ENCODE assay signal across 1 cellular context in genomic region chr20:17611540-17612286, GRCh38.
TF ChIP-seq lines count a peak whose summit lies in the region.

No MANE protein-coding gene starts in this region.

TF ChIP-seq in HepG2, 621 proteins besides CTCF, POLR2A, EP300 and RAD21 (continued from another document and continues in another):
- TF ChIP-seq, protein P1, sequence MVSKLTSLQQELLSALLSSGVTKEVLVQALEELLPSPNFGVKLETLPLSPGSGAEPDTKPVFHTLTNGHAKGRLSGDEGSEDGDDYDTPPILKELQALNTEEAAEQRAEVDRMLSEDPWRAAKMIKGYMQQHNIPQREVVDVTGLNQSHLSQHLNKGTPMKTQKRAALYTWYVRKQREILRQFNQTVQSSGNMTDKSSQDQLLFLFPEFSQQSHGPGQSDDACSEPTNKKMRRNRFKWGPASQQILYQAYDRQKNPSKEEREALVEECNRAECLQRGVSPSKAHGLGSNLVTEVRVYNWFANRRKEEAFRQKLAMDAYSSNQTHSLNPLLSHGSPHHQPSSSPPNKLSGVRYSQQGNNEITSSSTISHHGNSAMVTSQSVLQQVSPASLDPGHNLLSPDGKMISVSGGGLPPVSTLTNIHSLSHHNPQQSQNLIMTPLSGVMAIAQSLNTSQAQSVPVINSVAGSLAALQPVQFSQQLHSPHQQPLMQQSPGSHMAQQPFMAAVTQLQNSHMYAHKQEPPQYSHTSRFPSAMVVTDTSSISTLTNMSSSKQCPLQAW (CRISPR knock-in tag; IDR thresholded peaks at IDR 0.05), result no peak; the same call in 1 of the 2 replicates
- TF ChIP-seq TFAP4 (IDR thresholded peaks at IDR 0.05; ENCODE audit: borderline replicate concordance, low read depth) (no peak), ZNF124 (CRISPR knock-in tag; IDR thresholded peaks at IDR 0.05) (no peak), IKZF4 (CRISPR knock-in tag; IDR thresholded peaks at IDR 0.05; ENCODE audit: borderline replicate concordance, low read depth, not compliant biosample characterization) (peak; percentile 19), ZNF563 (CRISPR knock-in tag; IDR thresholded peaks at IDR 0.05) (0 out of 2 replicates have a peak, but pooled peaks have one; percentile 15), KMT2A (CRISPR knock-in tag; IDR thresholded peaks at IDR 0.05) (0 out of 2 replicates have a peak, but pooled peaks have one; percentile 34), MAF1 (CRISPR knock-in tag; IDR thresholded peaks at IDR 0.05; ENCODE audit: borderline replicate concordance) (no peak), U2AF1 (optimal IDR thresholded peaks at IDR 0.05; ENCODE audit: low read depth, low read length) (peak; percentile 81), ZNF768 (CRISPR knock-in tag; IDR thresholded peaks at IDR 0.05) (peak; percentile 41; the same call in 1 of the 2 replicates), PRMT3 (CRISPR knock-in tag; IDR thresholded peaks at IDR 0.05; ENCODE audit: borderline replicate concordance, low read depth) (peak; percentile 14; the same call in 1 of the 2 replicates), CHCHD3 (CRISPR knock-in tag; IDR thresholded peaks at IDR 0.05) (peak; percentile 74; the same call in 1 of the 2 replicates), ZBTB26 (CRISPR knock-in tag; IDR thresholded peaks at IDR 0.05; ENCODE audit: borderline replicate concordance) (peak; percentile 17; the same call in 1 of the 2 replicates), ZNF263 (CRISPR knock-in tag; IDR thresholded peaks at IDR 0.05) (no peak), SAP130 (CRISPR knock-in tag; IDR thresholded peaks at IDR 0.05; ENCODE audit: low read depth) (no peak), ZBTB33 (CRISPR knock-in tag; IDR thresholded peaks at IDR 0.05) (peak; percentile 6), REPIN1 (CRISPR knock-in tag; IDR thresholded peaks at IDR 0.05; ENCODE audit: borderline replicate concordance, low read depth) (peak; percentile 70; the same call in 1 of the 2 replicates), ZBTB49 (CRISPR knock-in tag; IDR thresholded peaks at IDR 0.05; ENCODE audit: borderline replicate concordance) (no peak), STAG1 (CRISPR knock-in tag; IDR thresholded peaks at IDR 0.05) (peak; percentile 82), NFKB2 (CRISPR knock-in tag; IDR thresholded peaks at IDR 0.05; ENCODE audit: borderline replicate concordance) (no peak; the same call in 1 of the 2 replicates), ZNF674 (CRISPR knock-in tag; IDR thresholded peaks at IDR 0.05; ENCODE audit: low read depth) (no peak), TCF7L2 (IDR thresholded peaks at IDR 0.05; ENCODE audit: low read depth, low read length) (no peak), HNRNPH1 (optimal IDR thresholded peaks at IDR 0.05; ENCODE audit: low read depth, low read length) (peak; percentile 28), ZNF605 (CRISPR knock-in tag; IDR thresholded peaks at IDR 0.05) (0 out of 2 replicates have a peak, but pooled peaks have one; percentile 66), ZNF891 (CRISPR knock-in tag; IDR thresholded peaks at IDR 0.05) (no peak), YEATS4 (CRISPR knock-in tag; IDR thresholded peaks at IDR 0.05; ENCODE audit: borderline replicate concordance) (no peak), BORCS8-MEF2B (CRISPR knock-in tag; IDR thresholded peaks at IDR 0.05) (peak; percentile 55), POLR2G (IDR thresholded peaks at IDR 0.05; ENCODE audit: low read depth, low read length) (peak; percentile 23), ADNP (CRISPR knock-in tag; IDR thresholded peaks at IDR 0.05) (no peak), ZNF672 (CRISPR knock-in tag; IDR thresholded peaks at IDR 0.05) (peak; percentile 65; the same call in 1 of the 2 replicates), TEAD2 (CRISPR knock-in tag; IDR thresholded peaks at IDR 0.05) (no peak), PRDM10 (CRISPR knock-in tag; IDR thresholded peaks at IDR 0.05; ENCODE audit: low read depth) (no peak), CBFB (CRISPR knock-in tag; IDR thresholded peaks at IDR 0.05) (no peak), ZBTB44 (CRISPR knock-in tag; IDR thresholded peaks at IDR 0.05) (no peak), ZFAT (CRISPR knock-in tag; conservative IDR thresholded peaks at IDR 0.05) (no peak), HOXA3 (CRISPR knock-in tag; IDR thresholded peaks at IDR 0.05) (0 out of 2 replicates have a peak, but pooled peaks have one; percentile 4)
- TF ChIP-seq, protein P2, sequence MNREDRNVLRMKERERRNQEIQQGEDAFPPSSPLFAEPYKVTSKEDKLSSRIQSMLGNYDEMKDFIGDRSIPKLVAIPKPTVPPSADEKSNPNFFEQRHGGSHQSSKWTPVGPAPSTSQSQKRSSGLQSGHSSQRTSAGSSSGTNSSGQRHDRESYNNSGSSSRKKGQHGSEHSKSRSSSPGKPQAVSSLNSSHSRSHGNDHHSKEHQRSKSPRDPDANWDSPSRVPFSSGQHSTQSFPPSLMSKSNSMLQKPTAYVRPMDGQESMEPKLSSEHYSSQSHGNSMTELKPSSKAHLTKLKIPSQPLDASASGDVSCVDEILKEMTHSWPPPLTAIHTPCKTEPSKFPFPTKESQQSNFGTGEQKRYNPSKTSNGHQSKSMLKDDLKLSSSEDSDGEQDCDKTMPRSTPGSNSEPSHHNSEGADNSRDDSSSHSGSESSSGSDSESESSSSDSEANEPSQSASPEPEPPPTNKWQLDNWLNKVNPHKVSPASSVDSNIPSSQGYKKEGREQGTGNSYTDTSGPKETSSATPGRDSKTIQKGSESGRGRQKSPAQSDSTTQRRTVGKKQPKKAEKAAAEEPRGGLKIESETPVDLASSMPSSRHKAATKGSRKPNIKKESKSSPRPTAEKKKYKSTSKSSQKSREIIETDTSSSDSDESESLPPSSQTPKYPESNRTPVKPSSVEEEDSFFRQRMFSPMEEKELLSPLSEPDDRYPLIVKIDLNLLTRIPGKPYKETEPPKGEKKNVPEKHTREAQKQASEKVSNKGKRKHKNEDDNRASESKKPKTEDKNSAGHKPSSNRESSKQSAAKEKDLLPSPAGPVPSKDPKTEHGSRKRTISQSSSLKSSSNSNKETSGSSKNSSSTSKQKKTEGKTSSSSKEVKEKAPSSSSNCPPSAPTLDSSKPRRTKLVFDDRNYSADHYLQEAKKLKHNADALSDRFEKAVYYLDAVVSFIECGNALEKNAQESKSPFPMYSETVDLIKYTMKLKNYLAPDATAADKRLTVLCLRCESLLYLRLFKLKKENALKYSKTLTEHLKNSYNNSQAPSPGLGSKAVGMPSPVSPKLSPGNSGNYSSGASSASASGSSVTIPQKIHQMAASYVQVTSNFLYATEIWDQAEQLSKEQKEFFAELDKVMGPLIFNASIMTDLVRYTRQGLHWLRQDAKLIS (CRISPR knock-in tag; IDR thresholded peaks at IDR 0.05), result no peak
- TF ChIP-seq, protein P3, sequence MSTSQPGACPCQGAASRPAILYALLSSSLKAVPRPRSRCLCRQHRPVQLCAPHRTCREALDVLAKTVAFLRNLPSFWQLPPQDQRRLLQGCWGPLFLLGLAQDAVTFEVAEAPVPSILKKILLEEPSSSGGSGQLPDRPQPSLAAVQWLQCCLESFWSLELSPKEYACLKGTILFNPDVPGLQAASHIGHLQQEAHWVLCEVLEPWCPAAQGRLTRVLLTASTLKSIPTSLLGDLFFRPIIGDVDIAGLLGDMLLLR (CRISPR knock-in tag; IDR thresholded peaks at IDR 0.05), result no peak
- TF ChIP-seq, protein P4, sequence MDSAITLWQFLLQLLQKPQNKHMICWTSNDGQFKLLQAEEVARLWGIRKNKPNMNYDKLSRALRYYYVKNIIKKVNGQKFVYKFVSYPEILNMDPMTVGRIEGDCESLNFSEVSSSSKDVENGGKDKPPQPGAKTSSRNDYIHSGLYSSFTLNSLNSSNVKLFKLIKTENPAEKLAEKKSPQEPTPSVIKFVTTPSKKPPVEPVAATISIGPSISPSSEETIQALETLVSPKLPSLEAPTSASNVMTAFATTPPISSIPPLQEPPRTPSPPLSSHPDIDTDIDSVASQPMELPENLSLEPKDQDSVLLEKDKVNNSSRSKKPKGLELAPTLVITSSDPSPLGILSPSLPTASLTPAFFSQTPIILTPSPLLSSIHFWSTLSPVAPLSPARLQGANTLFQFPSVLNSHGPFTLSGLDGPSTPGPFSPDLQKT (CRISPR knock-in tag; IDR thresholded peaks at IDR 0.05; ENCODE audit: borderline replicate concordance), result no peak
- TF ChIP-seq, protein P5, sequence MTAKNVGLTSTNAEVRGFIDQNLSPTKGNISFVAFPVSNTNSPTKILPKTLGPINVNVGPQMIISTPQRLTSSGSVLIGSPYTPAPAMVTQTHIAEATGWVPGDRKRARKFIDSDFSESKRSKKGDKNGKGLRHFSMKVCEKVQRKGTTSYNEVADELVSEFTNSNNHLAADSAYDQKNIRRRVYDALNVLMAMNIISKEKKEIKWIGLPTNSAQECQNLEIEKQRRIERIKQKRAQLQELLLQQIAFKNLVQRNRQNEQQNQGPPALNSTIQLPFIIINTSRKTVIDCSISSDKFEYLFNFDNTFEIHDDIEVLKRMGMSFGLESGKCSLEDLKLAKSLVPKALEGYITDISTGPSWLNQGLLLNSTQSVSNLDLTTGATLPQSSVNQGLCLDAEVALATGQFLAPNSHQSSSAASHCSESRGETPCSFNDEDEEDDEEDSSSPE (CRISPR knock-in tag; IDR thresholded peaks at IDR 0.05), result no peak
